Comparison of ENCODE assay signal across 16 cellular contexts in the genomic region with DNA sequence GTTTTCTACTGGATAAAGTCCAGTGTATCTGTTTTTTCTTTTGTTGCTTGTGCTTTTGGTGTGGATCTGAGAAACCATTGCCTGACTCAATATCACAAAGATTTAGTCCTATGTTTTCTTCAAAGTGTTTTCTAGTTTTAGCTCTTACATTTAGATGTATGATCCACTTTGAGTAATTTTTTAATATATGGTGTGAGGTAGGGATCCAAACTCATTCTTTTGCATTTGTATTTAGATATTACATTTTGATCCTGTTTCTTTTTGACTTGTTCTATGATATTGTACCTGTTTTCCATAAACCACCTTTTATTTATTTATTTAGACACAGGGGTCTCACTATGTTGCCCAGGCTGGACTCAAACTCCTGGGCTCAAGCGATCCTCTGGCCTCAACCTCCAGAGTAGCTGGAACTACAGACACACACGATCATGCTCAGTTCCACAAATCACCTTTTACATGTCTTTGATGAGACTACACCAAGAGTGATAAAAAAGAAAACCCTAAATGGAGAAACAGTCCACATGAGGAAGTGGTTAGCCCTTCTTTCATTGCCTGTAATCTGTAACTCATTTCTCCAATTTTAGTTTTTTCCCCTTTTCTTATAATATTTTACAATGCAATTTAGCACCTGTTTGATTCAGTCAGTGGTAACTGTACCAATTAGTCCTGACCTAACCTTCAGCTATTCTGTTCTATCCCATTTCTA.
"Had no signal": no experiment of that assay in that cellular context is flagged by ENCODE, and none has a peak within 500 bp of the region (broad histone marks: within the 10 kb centered on the region; RNA-seq: fewer than 3 reads in every experiment).

No MANE protein-coding gene starts in this region.

- ATAC-seq: activated CD8-positive, alpha-beta T cell treated with anti-CD3 and anti-CD28 coated beads for 36 hours; esophagus mucosa; gastrocnemius medialis; heart left ventricle; left lung; right cardiac atrium had no signal

- H3K27ac ChIP-seq: brain microvascular endothelial cell, gastrocnemius medialis, prostate gland, suprapubic skin, transverse colon, vagina had no signal

- DNase-seq: activated CD4-positive, alpha-beta T cell treated with anti-CD3 and anti-CD28 coated beads, Interleukin-2, amount 10 ng/mL, durations not matched to agents 24 days and 14 days; activated CD8-positive, alpha-beta T cell treated with anti-CD3 and anti-CD28 coated beads for 36 hours; activated naive CD4-positive, alpha-beta T cell treated with anti-CD3 and anti-CD28 coated beads for 36 hours; brain microvascular endothelial cell; central memory CD4-positive, alpha-beta T cell; gastrocnemius medialis; heart left ventricle; kidney; left lung; midbrain; right cardiac atrium; transverse colon had no signal

- H3K36me3 ChIP-seq: brain microvascular endothelial cell, gastrocnemius medialis, heart left ventricle, left lung, prostate gland, suprapubic skin, transverse colon, vagina had no signal

- H3K4me3 ChIP-seq: gastrocnemius medialis, heart left ventricle, left lung, prostate gland, suprapubic skin, transverse colon, vagina had no signal

- H3K9me3 ChIP-seq: prostate gland, suprapubic skin had no signal

- H3K27me3 ChIP-seq: brain microvascular endothelial cell, gastrocnemius medialis, heart left ventricle, left lung, suprapubic skin, transverse colon, vagina had no signal
